In the genomic region with DNA sequence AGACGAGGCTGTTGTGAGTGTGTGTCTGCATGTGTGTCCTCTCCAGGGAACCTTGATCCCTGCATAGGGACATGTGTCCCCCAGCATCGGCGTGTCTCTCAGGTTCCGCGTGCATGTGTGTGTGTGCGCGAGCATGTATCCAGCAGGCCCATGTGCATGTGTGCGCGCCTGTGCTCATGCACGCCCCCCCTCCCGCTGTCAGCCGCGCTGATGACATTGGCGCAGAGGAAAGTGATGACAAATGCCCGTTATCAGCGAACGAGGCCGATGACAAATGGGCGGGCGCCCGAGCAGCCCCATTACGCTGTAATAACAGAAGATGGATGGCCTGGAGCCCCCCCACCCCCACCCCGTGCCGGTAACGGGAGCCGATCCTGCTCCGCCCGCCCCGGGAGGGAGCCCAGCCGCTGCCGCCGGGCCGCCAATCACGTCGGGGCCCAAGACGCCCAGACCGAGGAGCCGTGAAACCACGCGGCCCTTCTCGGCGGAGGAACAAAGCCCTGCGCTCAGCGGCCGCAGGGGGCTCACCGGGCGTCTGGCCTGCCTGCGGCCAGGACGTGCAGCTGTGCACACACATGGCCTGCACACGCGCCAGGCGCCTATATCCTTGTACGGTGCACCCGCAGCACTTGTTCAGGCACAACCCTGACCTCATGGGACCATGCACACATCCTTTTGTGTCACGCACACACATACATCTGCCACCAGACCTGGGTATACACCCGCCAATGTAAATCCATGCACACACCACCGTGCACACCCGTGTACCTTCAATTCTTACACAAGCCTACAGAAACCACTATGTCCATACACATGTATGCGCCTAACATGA, we compare ENCODE assay signal across 1 cellular context.
TF ChIP-seq lines count a peak whose summit lies in the region.

No MANE protein-coding gene starts in this region.

TF ChIP-seq in K562, 482 proteins besides CTCF, POLR2A, EP300 and RAD21 (continued from another document and continues in another):
- TF ChIP-seq, protein P1, sequence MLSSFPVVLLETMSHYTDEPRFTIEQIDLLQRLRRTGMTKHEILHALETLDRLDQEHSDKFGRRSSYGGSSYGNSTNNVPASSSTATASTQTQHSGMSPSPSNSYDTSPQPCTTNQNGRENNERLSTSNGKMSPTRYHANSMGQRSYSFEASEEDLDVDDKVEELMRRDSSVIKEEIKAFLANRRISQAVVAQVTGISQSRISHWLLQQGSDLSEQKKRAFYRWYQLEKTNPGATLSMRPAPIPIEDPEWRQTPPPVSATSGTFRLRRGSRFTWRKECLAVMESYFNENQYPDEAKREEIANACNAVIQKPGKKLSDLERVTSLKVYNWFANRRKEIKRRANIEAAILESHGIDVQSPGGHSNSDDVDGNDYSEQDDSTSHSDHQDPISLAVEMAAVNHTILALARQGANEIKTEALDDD (IDR thresholded peaks at IDR 0.05) = no peak
- no peak for TF ChIP-seq HDAC8 (tag; IDR thresholded peaks at IDR 0.05)
- TF ChIP-seq, protein P2, sequence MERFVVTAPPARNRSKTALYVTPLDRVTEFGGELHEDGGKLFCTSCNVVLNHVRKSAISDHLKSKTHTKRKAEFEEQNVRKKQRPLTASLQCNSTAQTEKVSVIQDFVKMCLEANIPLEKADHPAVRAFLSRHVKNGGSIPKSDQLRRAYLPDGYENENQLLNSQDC (CRISPR knock-in tag; IDR thresholded peaks at IDR 0.05) = no peak
- TF ChIP-seq ZNF239 (CRISPR knock-in tag; IDR thresholded peaks at IDR 0.05) = no peak
- 0 out of 2 replicates have a peak, but pooled peaks have one; percentile 24 for TF ChIP-seq DPF2 (IDR thresholded peaks at IDR 0.05)
- TF ChIP-seq MAFK (IDR thresholded peaks at IDR 0.05; ENCODE audit: low read length) = no peak
- TF ChIP-seq HNRNPH1 (optimal IDR thresholded peaks at IDR 0.05; ENCODE audit: low read depth, low read length) = no peak
- TF ChIP-seq RCOR1 (IDR thresholded peaks at IDR 0.05; ENCODE audit: borderline replicate concordance in 1 of 2, low read depth in 2 of 2, low read length in 2 of 2) = peak in 1 of 2 experiments; percentile 59; a peak in 2 of 4 replicates
- TF ChIP-seq NONO (IDR thresholded peaks at IDR 0.05; ENCODE audit: low read depth in 2 of 2, low read length in 1 of 2) = no peak
- TF ChIP-seq, protein P3, sequence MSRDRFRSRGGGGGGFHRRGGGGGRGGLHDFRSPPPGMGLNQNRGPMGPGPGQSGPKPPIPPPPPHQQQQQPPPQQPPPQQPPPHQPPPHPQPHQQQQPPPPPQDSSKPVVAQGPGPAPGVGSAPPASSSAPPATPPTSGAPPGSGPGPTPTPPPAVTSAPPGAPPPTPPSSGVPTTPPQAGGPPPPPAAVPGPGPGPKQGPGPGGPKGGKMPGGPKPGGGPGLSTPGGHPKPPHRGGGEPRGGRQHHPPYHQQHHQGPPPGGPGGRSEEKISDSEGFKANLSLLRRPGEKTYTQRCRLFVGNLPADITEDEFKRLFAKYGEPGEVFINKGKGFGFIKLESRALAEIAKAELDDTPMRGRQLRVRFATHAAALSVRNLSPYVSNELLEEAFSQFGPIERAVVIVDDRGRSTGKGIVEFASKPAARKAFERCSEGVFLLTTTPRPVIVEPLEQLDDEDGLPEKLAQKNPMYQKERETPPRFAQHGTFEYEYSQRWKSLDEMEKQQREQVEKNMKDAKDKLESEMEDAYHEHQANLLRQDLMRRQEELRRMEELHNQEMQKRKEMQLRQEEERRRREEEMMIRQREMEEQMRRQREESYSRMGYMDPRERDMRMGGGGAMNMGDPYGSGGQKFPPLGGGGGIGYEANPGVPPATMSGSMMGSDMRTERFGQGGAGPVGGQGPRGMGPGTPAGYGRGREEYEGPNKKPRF (IDR thresholded peaks at IDR 0.05; ENCODE audit: low read depth, low read length) = no peak
- TF ChIP-seq ZBTB7A (IDR thresholded peaks at IDR 0.05; ENCODE audit: borderline replicate concordance, control insufficient read depth, low read depth, low read length) = no peak; the same call in 1 of the 2 replicates
- no peak for TF ChIP-seq RBM25 (IDR thresholded peaks at IDR 0.05; ENCODE audit: low read depth, low read length, severe bottlenecking)
- TF ChIP-seq, protein P4, sequence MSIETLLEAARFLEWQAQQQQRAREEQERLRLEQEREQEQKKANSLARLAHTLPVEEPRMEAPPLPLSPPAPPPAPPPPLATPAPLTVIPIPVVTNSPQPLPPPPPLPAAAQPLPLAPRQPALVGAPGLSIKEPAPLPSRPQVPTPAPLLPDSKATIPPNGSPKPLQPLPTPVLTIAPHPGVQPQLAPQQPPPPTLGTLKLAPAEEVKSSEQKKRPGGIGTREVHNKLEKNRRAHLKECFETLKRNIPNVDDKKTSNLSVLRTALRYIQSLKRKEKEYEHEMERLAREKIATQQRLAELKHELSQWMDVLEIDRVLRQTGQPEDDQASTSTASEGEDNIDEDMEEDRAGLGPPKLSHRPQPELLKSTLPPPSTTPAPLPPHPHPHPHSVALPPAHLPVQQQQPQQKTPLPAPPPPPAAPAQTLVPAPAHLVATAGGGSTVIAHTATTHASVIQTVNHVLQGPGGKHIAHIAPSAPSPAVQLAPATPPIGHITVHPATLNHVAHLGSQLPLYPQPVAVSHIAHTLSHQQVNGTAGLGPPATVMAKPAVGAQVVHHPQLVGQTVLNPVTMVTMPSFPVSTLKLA (conservative IDR thresholded peaks at IDR 0.05) = peak; percentile 56 to 81; a peak in 3 of 4 replicates
- TF ChIP-seq MXI1 (IDR thresholded peaks at IDR 0.05; ENCODE audit: low read depth, low read length) = no peak
- TF ChIP-seq FOXA3 (CRISPR knock-in tag; conservative IDR thresholded peaks at IDR 0.05 in 1 of 2, IDR thresholded peaks at IDR 0.05 in 1 of 2) = peak in 1 of 2 experiments; percentile 47; a peak in 1 of 4 replicates
- TF ChIP-seq TCF3 (CRISPR knock-in tag; IDR thresholded peaks at IDR 0.05) = no peak
- TF ChIP-seq, protein P5, sequence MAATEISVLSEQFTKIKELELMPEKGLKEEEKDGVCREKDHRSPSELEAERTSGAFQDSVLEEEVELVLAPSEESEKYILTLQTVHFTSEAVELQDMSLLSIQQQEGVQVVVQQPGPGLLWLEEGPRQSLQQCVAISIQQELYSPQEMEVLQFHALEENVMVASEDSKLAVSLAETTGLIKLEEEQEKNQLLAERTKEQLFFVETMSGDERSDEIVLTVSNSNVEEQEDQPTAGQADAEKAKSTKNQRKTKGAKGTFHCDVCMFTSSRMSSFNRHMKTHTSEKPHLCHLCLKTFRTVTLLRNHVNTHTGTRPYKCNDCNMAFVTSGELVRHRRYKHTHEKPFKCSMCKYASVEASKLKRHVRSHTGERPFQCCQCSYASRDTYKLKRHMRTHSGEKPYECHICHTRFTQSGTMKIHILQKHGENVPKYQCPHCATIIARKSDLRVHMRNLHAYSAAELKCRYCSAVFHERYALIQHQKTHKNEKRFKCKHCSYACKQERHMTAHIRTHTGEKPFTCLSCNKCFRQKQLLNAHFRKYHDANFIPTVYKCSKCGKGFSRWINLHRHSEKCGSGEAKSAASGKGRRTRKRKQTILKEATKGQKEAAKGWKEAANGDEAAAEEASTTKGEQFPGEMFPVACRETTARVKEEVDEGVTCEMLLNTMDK (IDR thresholded peaks at IDR 0.05; ENCODE audit: borderline replicate concordance, insufficient read depth, low read depth, low read length, poor library complexity, severe bottlenecking) = peak; percentile 36
- TF ChIP-seq ZNF121 (CRISPR knock-in tag; conservative IDR thresholded peaks at IDR 0.05) = no peak
- TF ChIP-seq EP400 (IDR thresholded peaks at IDR 0.05) = peak; percentile 45; the same call in 1 of the 2 replicates
- no peak for TF ChIP-seq ELF2 (CRISPR knock-in tag; IDR thresholded peaks at IDR 0.05)
- TF ChIP-seq, protein P6, sequence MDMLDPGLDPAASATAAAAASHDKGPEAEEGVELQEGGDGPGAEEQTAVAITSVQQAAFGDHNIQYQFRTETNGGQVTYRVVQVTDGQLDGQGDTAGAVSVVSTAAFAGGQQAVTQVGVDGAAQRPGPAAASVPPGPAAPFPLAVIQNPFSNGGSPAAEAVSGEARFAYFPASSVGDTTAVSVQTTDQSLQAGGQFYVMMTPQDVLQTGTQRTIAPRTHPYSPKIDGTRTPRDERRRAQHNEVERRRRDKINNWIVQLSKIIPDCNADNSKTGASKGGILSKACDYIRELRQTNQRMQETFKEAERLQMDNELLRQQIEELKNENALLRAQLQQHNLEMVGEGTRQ (CRISPR knock-in tag; IDR thresholded peaks at IDR 0.05) = no peak
- no peak for TF ChIP-seq HDAC2 (IDR thresholded peaks at IDR 0.05)
- TF ChIP-seq, protein P7, sequence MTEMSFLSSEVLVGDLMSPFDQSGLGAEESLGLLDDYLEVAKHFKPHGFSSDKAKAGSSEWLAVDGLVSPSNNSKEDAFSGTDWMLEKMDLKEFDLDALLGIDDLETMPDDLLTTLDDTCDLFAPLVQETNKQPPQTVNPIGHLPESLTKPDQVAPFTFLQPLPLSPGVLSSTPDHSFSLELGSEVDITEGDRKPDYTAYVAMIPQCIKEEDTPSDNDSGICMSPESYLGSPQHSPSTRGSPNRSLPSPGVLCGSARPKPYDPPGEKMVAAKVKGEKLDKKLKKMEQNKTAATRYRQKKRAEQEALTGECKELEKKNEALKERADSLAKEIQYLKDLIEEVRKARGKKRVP (CRISPR knock-in tag; IDR thresholded peaks at IDR 0.05) = no peak
- TF ChIP-seq, protein P8, sequence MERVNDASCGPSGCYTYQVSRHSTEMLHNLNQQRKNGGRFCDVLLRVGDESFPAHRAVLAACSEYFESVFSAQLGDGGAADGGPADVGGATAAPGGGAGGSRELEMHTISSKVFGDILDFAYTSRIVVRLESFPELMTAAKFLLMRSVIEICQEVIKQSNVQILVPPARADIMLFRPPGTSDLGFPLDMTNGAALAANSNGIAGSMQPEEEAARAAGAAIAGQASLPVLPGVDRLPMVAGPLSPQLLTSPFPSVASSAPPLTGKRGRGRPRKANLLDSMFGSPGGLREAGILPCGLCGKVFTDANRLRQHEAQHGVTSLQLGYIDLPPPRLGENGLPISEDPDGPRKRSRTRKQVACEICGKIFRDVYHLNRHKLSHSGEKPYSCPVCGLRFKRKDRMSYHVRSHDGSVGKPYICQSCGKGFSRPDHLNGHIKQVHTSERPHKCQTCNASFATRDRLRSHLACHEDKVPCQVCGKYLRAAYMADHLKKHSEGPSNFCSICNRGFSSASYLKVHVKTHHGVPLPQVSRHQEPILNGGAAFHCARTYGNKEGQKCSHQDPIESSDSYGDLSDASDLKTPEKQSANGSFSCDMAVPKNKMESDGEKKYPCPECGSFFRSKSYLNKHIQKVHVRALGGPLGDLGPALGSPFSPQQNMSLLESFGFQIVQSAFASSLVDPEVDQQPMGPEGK (CRISPR knock-in tag; IDR thresholded peaks at IDR 0.05; ENCODE audit: borderline replicate concordance) = no peak
- TF ChIP-seq NR4A1 (CRISPR knock-in tag; IDR thresholded peaks at IDR 0.05) = no peak
- TF ChIP-seq NR4A1 (tag; IDR thresholded peaks at IDR 0.05) = no peak
- TF ChIP-seq ZNF583 (CRISPR knock-in tag; IDR thresholded peaks at IDR 0.05) = no peak
- no peak for TF ChIP-seq FOXA1 (IDR thresholded peaks at IDR 0.05; ENCODE audit: borderline replicate concordance)
- TF ChIP-seq E2F3 (CRISPR knock-in tag; IDR thresholded peaks at IDR 0.05) = no peak
- no peak for TF ChIP-seq ZBTB1 (CRISPR knock-in tag; IDR thresholded peaks at IDR 0.05; ENCODE audit: borderline replicate concordance, low read depth)
- no peak for TF ChIP-seq KLF1 (tag; IDR thresholded peaks at IDR 0.05)
- no peak for TF ChIP-seq FIP1L1 (IDR thresholded peaks at IDR 0.05; ENCODE audit: low read depth, low read length, poor library complexity, severe bottlenecking)
- TF ChIP-seq COPS2 (conservative IDR thresholded peaks at IDR 0.05) = no peak
- no peak for TF ChIP-seq CBFA2T3 (IDR thresholded peaks at IDR 0.05)
- TF ChIP-seq NR3C1 (CRISPR knock-in tag; IDR thresholded peaks at IDR 0.05) = no peak
- no peak for TF ChIP-seq ZNF274 (IDR thresholded peaks at IDR 0.05; ENCODE audit: borderline replicate concordance, low read depth, low read length)
- no peak for TF ChIP-seq ZNF76 (CRISPR knock-in tag; IDR thresholded peaks at IDR 0.05; ENCODE audit: borderline replicate concordance)
- no peak for TF ChIP-seq NFE2L1 (tag; IDR thresholded peaks at IDR 0.05; ENCODE audit: borderline replicate concordance, low read depth)
- no peak for TF ChIP-seq ZNF217 (CRISPR knock-in tag; IDR thresholded peaks at IDR 0.05)
- no peak for TF ChIP-seq PRPF4 (IDR thresholded peaks at IDR 0.05; ENCODE audit: insufficient read depth, low read depth, low read length, poor library complexity, severe bottlenecking)
- TF ChIP-seq HDAC6 (IDR thresholded peaks at IDR 0.05; ENCODE audit: low read depth, low read length) = no peak
- TF ChIP-seq, protein P9, sequence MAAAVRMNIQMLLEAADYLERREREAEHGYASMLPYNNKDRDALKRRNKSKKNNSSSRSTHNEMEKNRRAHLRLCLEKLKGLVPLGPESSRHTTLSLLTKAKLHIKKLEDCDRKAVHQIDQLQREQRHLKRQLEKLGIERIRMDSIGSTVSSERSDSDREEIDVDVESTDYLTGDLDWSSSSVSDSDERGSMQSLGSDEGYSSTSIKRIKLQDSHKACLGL (CRISPR knock-in tag; IDR thresholded peaks at IDR 0.05; ENCODE audit: borderline replicate concordance, poor library complexity, severe bottlenecking) = no peak
- no peak for TF ChIP-seq JUNB (CRISPR knock-in tag; conservative IDR thresholded peaks at IDR 0.05)
- no peak for TF ChIP-seq ZNF282 (CRISPR knock-in tag; IDR thresholded peaks at IDR 0.05)
- no peak for TF ChIP-seq POLR2B (IDR thresholded peaks at IDR 0.05; ENCODE audit: low read depth, partially characterized antibody)
- peak; percentile 89 for TF ChIP-seq L3MBTL2 (IDR thresholded peaks at IDR 0.05)
- TF ChIP-seq CBX5 (IDR thresholded peaks at IDR 0.05; ENCODE audit: borderline replicate concordance, low read depth) = no peak
- no peak for TF ChIP-seq DDX20 (tag; IDR thresholded peaks at IDR 0.05; ENCODE audit: low read depth)
- TF ChIP-seq, protein P10, sequence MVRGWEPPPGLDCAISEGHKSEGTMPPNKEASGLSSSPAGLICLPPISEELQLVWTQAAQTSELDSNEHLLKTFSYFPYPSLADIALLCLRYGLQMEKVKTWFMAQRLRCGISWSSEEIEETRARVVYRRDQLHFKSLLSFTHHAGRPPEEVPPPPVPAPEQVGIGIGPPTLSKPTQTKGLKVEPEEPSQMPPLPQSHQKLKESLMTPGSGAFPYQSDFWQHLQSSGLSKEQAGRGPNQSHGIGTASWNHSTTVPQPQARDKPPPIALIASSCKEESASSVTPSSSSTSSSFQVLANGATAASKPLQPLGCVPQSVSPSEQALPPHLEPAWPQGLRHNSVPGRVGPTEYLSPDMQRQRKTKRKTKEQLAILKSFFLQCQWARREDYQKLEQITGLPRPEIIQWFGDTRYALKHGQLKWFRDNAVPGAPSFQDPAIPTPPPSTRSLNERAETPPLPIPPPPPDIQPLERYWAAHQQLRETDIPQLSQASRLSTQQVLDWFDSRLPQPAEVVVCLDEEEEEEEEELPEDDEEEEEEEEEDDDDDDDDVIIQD (CRISPR knock-in tag; IDR thresholded peaks at IDR 0.05) = no peak
- TF ChIP-seq POU5F1 (IDR thresholded peaks at IDR 0.05; ENCODE audit: borderline replicate concordance, low read depth, low read length, partially characterized antibody) = no peak
- TF ChIP-seq ZNF224 (CRISPR knock-in tag; IDR thresholded peaks at IDR 0.05) = no peak
